ENCODE assay signal across 10 cellular contexts in genomic region chr5:37005946-37006540, GRCh38.
A peak's percentile ranks its signal among the peaks of the same experiment; 100 is the strongest.
DNase-seq lines count a peak whose midpoint lies in the region; ATAC-seq and TF ChIP-seq lines count a peak whose summit lies in the region.
"Had no signal": no experiment of that assay in that cellular context is flagged by ENCODE, and none has a peak within 500 bp of the region (broad histone marks: within the 10 kb centered on the region; RNA-seq: fewer than 3 reads in every experiment).

No MANE protein-coding gene starts in this region.

- H3K9me3 Mint-ChIP-seq in HFFc6 = no peaks in the 10 kb centered on the region
- H3K9me3 Mint-ChIP-seq in activated naive CD8-positive, alpha-beta T cell treated with anti-CD3 and anti-CD28 coated beads, Interleukin-2, amount 50 U/mL, for 24 hours = no peaks in the 10 kb centered on the region
- H3K9me3 Mint-ChIP-seq: naive thymus-derived CD8-positive, alpha-beta T cell had no signal

- peaks cover 10% of the 10 kb centered on the region for H3K36me3 Mint-ChIP-seq in HFFc6 (ENCODE audit: low read depth)
- H3K36me3 Mint-ChIP-seq in activated naive CD8-positive, alpha-beta T cell treated with anti-CD3 and anti-CD28 coated beads, Interleukin-2, amount 50 U/mL, for 24 hours (ENCODE audit: low read depth) = peaks cover 28% of the 10 kb centered on the region

- H3K4me3 ChIP-seq in tibial nerve = no peak overlapping the region
- H3K4me3 ChIP-seq: SJSA1 had no signal

- no peak for TF ChIP-seq POLR2A in tibial nerve (IDR thresholded peaks at IDR 0.05)

- 42 to 46% methylated on average over 5 of the region's 5 CpGs for WGBS in tibial nerve, 2 donors

- H3K9me3 ChIP-seq in tibial nerve = no peaks in the 10 kb centered on the region
- H3K9me3 ChIP-seq: SJSA1 had no signal

- peak overlapping the region; percentile 77 for H3K27ac Mint-ChIP-seq in HFFc6
- no peak overlapping the region for H3K27ac Mint-ChIP-seq in activated naive CD8-positive, alpha-beta T cell treated with anti-CD3 and anti-CD28 coated beads, Interleukin-2, amount 50 U/mL, for 24 hours
- H3K27ac Mint-ChIP-seq: naive thymus-derived CD8-positive, alpha-beta T cell had no signal

- TF ChIP-seq EP300 in tibial nerve (IDR thresholded peaks at IDR 0.05) = no peak

- ATAC-seq in activated naive CD8-positive, alpha-beta T cell treated with anti-CD3 and anti-CD28 coated beads, Interleukin-2, amount 50 U/mL, for 24 hours = no peak
- no peak for ATAC-seq in GM21526 (IDR thresholded peaks at IDR 0.05; ENCODE audit: low FRiP score, unreplicated experiment)
- ATAC-seq: naive thymus-derived CD8-positive, alpha-beta T cell had no signal

- H3K4me1 ChIP-seq in tibial nerve = peaks cover 0 to 3% (median 0%) of the 10 kb centered on the region in 4 donors

- peaks cover 0 to 60% (median 5%) of the 10 kb centered on the region in 3 donors for H3K36me3 ChIP-seq in tibial nerve

- peak overlapping the region; percentile 70 for H3K4me3 Mint-ChIP-seq in HFFc6
- H3K4me3 Mint-ChIP-seq in activated naive CD8-positive, alpha-beta T cell treated with anti-CD3 and anti-CD28 coated beads, Interleukin-2, amount 50 U/mL, for 24 hours = no peak overlapping the region
- H3K4me3 Mint-ChIP-seq: naive thymus-derived CD8-positive, alpha-beta T cell had no signal

- H3K27ac ChIP-seq in tibial nerve = no peak overlapping the region
- H3K27ac ChIP-seq: SJSA1 had no signal

- H3K27me3 ChIP-seq in tibial nerve = no peaks in the 10 kb centered on the region
- H3K27me3 ChIP-seq: SJSA1 had no signal

- peaks cover 20% of the 10 kb centered on the region for H3K4me1 Mint-ChIP-seq in HFFc6 (ENCODE audit: low read depth)
- H3K4me1 Mint-ChIP-seq in activated naive CD8-positive, alpha-beta T cell treated with anti-CD3 and anti-CD28 coated beads, Interleukin-2, amount 50 U/mL, for 24 hours = no peaks in the 10 kb centered on the region
- H3K4me1 Mint-ChIP-seq: naive thymus-derived CD8-positive, alpha-beta T cell had no signal

- TF ChIP-seq CTCF in HFFc6 (IDR thresholded peaks at IDR 0.05) = peak; percentile 88
- TF ChIP-seq CTCF in tibial nerve (IDR thresholded peaks at IDR 0.05) = peak; percentile 42 to 67 (median 49)

- DNase-seq in DMS153 (lab: John Stamatoyannopoulos, UW) (peak; percentile 5), HFFc6 (peak; percentile 14), SKM-1 treated with dmso at 0.1 percent for 144 hours (lab: John Stamatoyannopoulos, UW; ENCODE audit: unreplicated experiment) (peak; percentile 3), germinal center (ENCODE audit: low spot score) (peak; percentile 12), tibial nerve (ENCODE audit: low spot score in 2 of 2) (no peak)
- no peak for DNase-seq in activated naive CD8-positive, alpha-beta T cell treated with anti-CD3 and anti-CD28 coated beads, Interleukin-2, amount 50 U/mL, for 24 hours
- no peak for DNase-seq in activated CD4-positive, alpha-beta T cell treated with anti-CD3 and anti-CD28 coated beads, Interleukin-2, amount 50 U/mL, for 4 hours

- no peaks in the 10 kb centered on the region for H3K27me3 Mint-ChIP-seq in HFFc6 (ENCODE audit: insufficient read depth)
- H3K27me3 Mint-ChIP-seq in activated naive CD8-positive, alpha-beta T cell treated with anti-CD3 and anti-CD28 coated beads, Interleukin-2, amount 50 U/mL, for 24 hours = no peaks in the 10 kb centered on the region
- H3K27me3 Mint-ChIP-seq: naive thymus-derived CD8-positive, alpha-beta T cell had no signal

Comparison
In these comparisons a context has a peak if more than half of its experiments do, and no peak if none do; other contexts are left out.
1. DNase-seq: peak in DMS153 (single experiment), HFFc6 (single experiment), SKM-1 treated with dmso at 0.1 percent for 144 hours (single experiment) and germinal center (single experiment); none in tibial nerve (0 of 2), activated naive CD8-positive, alpha-beta T cell treated with anti-CD3 and anti-CD28 coated beads, Interleukin-2, amount 50 U/mL, for 24 hours (single experiment) and activated CD4-positive, alpha-beta T cell treated with anti-CD3 and anti-CD28 coated beads, Interleukin-2, amount 50 U/mL, for 4 hours (0 of 2).